Comparison of ENCODE assay signal across 16 cellular contexts in the genomic region with DNA sequence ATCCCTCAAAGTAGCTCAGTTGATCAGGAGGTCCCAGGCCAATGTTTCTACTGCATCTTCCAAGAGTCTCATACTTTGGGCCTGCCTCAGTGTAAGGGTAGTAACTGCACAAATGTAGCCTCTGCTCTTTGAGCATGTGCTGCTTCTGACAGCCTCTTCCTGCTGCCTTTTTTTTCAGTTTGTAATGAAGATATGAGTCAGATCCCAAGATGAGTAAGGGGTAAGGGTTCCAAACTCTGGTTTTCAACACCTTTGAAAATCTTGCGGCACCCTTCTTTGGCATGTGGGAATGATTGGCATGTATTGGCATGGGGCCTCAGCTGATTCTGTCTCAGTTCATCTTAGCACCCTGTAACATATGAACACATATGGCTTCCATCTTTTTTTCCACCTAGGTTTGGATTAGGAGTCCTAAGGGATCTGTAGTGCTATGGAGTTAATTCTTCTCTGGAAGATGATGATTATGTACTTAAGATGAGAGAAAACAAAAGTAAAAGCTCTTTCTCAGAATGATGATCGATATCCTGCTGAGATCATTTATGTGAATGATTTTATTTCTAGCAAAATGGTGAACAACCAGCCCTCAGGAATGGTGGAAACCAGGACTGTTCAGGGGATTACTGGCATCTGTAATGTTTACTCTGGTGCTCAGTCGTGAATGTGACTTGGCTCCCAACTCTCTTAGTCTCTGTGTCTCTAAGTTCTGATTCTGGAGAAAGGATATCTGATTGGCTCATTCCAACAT.
DNase-seq lines count a peak whose midpoint lies in the region; ATAC-seq and TF ChIP-seq lines count a peak whose summit lies in the region.
"Had no signal": no experiment of that assay in that cellular context is flagged by ENCODE, and none has a peak within 500 bp of the region (broad histone marks: within the 10 kb centered on the region; RNA-seq: fewer than 3 reads in every experiment).

No MANE protein-coding gene starts in this region.

- no peak for TF ChIP-seq CTCF in fibroblast of mammary gland (conservative IDR thresholded peaks at IDR 0.05; ENCODE audit: control insufficient read depth, insufficient read depth, low read depth, low read length)

- peak overlapping the region; percentile 25 for H3K4me3 Mint-ChIP-seq in T-helper 1 cell treated with Interleukin-12 subunit alpha and Interleukin-12 subunit beta and Interleukin-4 antibody, amounts not matched to agents 30 μg/mL and 1 μg/mL, for 36 hours
- H3K4me3 Mint-ChIP-seq: CD8-positive, alpha-beta memory T cell had no signal

- no peak overlapping the region for H3K27ac Mint-ChIP-seq in T-helper 1 cell treated with Interleukin-12 subunit alpha and Interleukin-12 subunit beta and Interleukin-4 antibody, amounts not matched to agents 30 μg/mL and 1 μg/mL, for 36 hours

- no peaks in the 10 kb centered on the region for H3K36me3 Mint-ChIP-seq in T-helper 1 cell treated with Interleukin-12 subunit alpha and Interleukin-12 subunit beta and Interleukin-4 antibody, amounts not matched to agents 30 μg/mL and 1 μg/mL, for 36 hours (ENCODE audit: low read depth)
- H3K36me3 Mint-ChIP-seq: CD8-positive, alpha-beta memory T cell had no signal

- H3K9me3 Mint-ChIP-seq in T-helper 1 cell treated with Interleukin-12 subunit alpha and Interleukin-12 subunit beta and Interleukin-4 antibody, amounts not matched to agents 30 μg/mL and 1 μg/mL, for 36 hours, result no peaks in the 10 kb centered on the region

- no peaks in the 10 kb centered on the region for H3K27me3 Mint-ChIP-seq in T-helper 1 cell treated with Interleukin-12 subunit alpha and Interleukin-12 subunit beta and Interleukin-4 antibody, amounts not matched to agents 30 μg/mL and 1 μg/mL, for 36 hours (ENCODE audit: low read depth)

- DNase-seq in AG20443 (ENCODE audit: low spot score) (peak; percentile 7), EL (peak; percentile 51), fibroblast of mammary gland (ENCODE audit: low read depth) (peak; percentile 11), SIG-M5 (lab: John Stamatoyannopoulos, UW) (no peak), NCI-H1417 (lab: John Stamatoyannopoulos, UW) (no peak)
- DNase-seq: CD8-positive, alpha-beta memory T cell; H7; NCI-H2107; NCI-H226; NCI-H526 treated with DMSO at 0.1 percent for 48 hours; NK-92 treated with Interleukin-12 subunit alpha and Interleukin-12 subunit beta, amount 100 ng/mL, for 24 hours; OCI-M1 had no signal

- no peak for ATAC-seq in HG02588 (IDR thresholded peaks at IDR 0.05; ENCODE audit: unreplicated experiment)

- H3K4me3 ChIP-seq in fibroblast of mammary gland (ENCODE audit: control insufficient read depth, low read depth, low read length), result no peak overlapping the region
- H3K4me3 ChIP-seq: BLaER1, SK-N-MC had no signal

- H3K4me1 Mint-ChIP-seq in T-helper 1 cell treated with Interleukin-12 subunit alpha and Interleukin-12 subunit beta and Interleukin-4 antibody, amounts not matched to agents 30 μg/mL and 1 μg/mL, for 36 hours (ENCODE audit: low read depth), result peaks cover 7% of the 10 kb centered on the region
- H3K4me1 Mint-ChIP-seq: CD8-positive, alpha-beta memory T cell had no signal

Comparison
In these comparisons a context has a peak if more than half of its experiments do, and no peak if none do; other contexts are left out.
1. DNase-seq: peak in AG20443 (single experiment), EL (single experiment) and fibroblast of mammary gland (single experiment); none in SIG-M5 (single experiment) and NCI-H1417 (0 of 3).